ENCODE assay signal across 22 cellular contexts in the genomic region with DNA sequence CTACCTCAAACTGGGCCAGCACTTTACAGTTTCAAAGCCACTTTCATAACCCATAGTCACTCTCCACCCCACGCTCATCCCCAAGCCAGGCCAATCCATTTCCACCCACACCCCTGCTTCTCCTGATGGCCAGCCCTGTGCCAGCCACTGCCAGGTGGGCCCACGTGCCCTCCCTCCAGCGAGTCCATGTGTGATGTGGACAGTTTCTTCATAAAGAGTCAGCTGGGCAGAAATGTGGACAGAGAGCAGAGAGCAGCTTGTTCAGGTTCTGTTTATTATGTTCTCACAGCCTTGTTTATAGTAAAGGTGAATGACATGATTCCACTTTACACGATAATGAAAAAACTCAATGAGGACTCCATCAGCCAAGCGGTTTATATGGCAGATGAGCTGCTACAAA. TPM values are rescaled to one million over a fixed set of nuclear protein-coding genes. Genes with fewer than 3 reads are reported as not detected.
DNase-seq lines count a peak whose midpoint lies in the region; ATAC-seq and TF ChIP-seq lines count a peak whose summit lies in the region.
"Had no signal": no experiment of that assay in that cellular context is flagged by ENCODE, and none has a peak within 500 bp of the region (broad histone marks: within the 10 kb centered on the region; RNA-seq: fewer than 3 reads in every experiment).

No MANE protein-coding gene starts in this region.

- TF ChIP-seq CTCF in endothelial cell (IDR thresholded peaks at IDR 0.05; ENCODE audit: unreplicated experiment): no peak

- H3K4me3 Mint-ChIP-seq in endothelial cell (ENCODE audit: unreplicated experiment): no peak overlapping the region
- no peak overlapping the region for H3K4me3 Mint-ChIP-seq in stimulated activated effector memory CD8-positive, alpha-beta T cell treated with anti-CD3 and anti-CD28 coated beads, Interleukin-12 subunit alpha, Interleukin-12 subunit beta, amount 100 ng/mL, for 72 hours
- H3K4me3 Mint-ChIP-seq: CD8-positive, alpha-beta T cell had no signal

- ATAC-seq in stimulated activated effector memory CD8-positive, alpha-beta T cell treated with anti-CD3 and anti-CD28 coated beads, Interleukin-12 subunit alpha, Interleukin-12 subunit beta, amount 100 ng/mL, for 72 hours: no peak
- ATAC-seq in HG03280 (IDR thresholded peaks at IDR 0.05; ENCODE audit: unreplicated experiment): no peak
- ATAC-seq: CD8-positive, alpha-beta T cell; Panc1 had no signal

- no peaks in the 10 kb centered on the region for H3K9me3 Mint-ChIP-seq in endothelial cell (ENCODE audit: unreplicated experiment)
- no peaks in the 10 kb centered on the region for H3K9me3 Mint-ChIP-seq in stimulated activated effector memory CD8-positive, alpha-beta T cell treated with anti-CD3 and anti-CD28 coated beads, Interleukin-12 subunit alpha, Interleukin-12 subunit beta, amount 100 ng/mL, for 72 hours
- H3K9me3 Mint-ChIP-seq: CD8-positive, alpha-beta T cell had no signal

- H3K36me3 Mint-ChIP-seq in endothelial cell (ENCODE audit: low read depth, unreplicated experiment): peaks cover 7% of the 10 kb centered on the region
- no peaks in the 10 kb centered on the region for H3K36me3 Mint-ChIP-seq in stimulated activated effector memory CD8-positive, alpha-beta T cell treated with anti-CD3 and anti-CD28 coated beads, Interleukin-12 subunit alpha, Interleukin-12 subunit beta, amount 100 ng/mL, for 72 hours
- H3K36me3 Mint-ChIP-seq: CD8-positive, alpha-beta T cell had no signal

- DNase-seq in NCI-H510A treated with DMSO at 0.1 percent for 48 hours (lab: John Stamatoyannopoulos, UW) (peak; percentile 31), NCI-H510A (lab: John Stamatoyannopoulos, UW) (no peak), NCI-H1092 (lab: John Stamatoyannopoulos, UW) (peak; percentile 17), endothelial cell (ENCODE audit: low spot score) (no peak), inferior parietal cortex (ENCODE audit: extremely low spot score) (no peak)
- no peak for DNase-seq in stimulated activated effector memory CD8-positive, alpha-beta T cell treated with anti-CD3 and anti-CD28 coated beads, Interleukin-12 subunit alpha, Interleukin-12 subunit beta, amount 100 ng/mL, for 72 hours (ENCODE audit: low spot score in 2 of 2)
- DNase-seq: AML-193; C1 segment of cervical spinal cord; CD8-positive, alpha-beta T cell; H7; IMR-90; NCI-H187; NCI-H2107; NCI-H226; NCI-H526 treated with DMSO at 0.1 percent for 48 hours; SIG-M5; SK-N-SH; T-helper 2 cell had no signal

- peak overlapping the region; percentile 20 for H3K27ac Mint-ChIP-seq in endothelial cell (ENCODE audit: unreplicated experiment)
- H3K27ac Mint-ChIP-seq in stimulated activated effector memory CD8-positive, alpha-beta T cell treated with anti-CD3 and anti-CD28 coated beads, Interleukin-12 subunit alpha, Interleukin-12 subunit beta, amount 100 ng/mL, for 72 hours: peak overlapping the region; percentile 26
- H3K27ac Mint-ChIP-seq: CD8-positive, alpha-beta T cell had no signal

- no peaks in the 10 kb centered on the region for H3K4me1 Mint-ChIP-seq in endothelial cell (ENCODE audit: unreplicated experiment)
- peaks cover 6% of the 10 kb centered on the region for H3K4me1 Mint-ChIP-seq in stimulated activated effector memory CD8-positive, alpha-beta T cell treated with anti-CD3 and anti-CD28 coated beads, Interleukin-12 subunit alpha, Interleukin-12 subunit beta, amount 100 ng/mL, for 72 hours

- H3K27me3 Mint-ChIP-seq in endothelial cell (ENCODE audit: unreplicated experiment): peaks cover 4% of the 10 kb centered on the region

RNA-seq across cellular contexts. Expression of gene RGS16, which starts 37.4 kb away (rescaled TPM):
- total RNA-seq in endothelial cell (ENCODE audit: unreplicated experiment): 11.8 TPM
- total RNA-seq: HT1080 had no signal

RNA-seq across cellular contexts. Expression of gene RGS8, which starts 42.8 kb away (rescaled TPM):
- not detected for total RNA-seq in endothelial cell (ENCODE audit: unreplicated experiment)
- total RNA-seq: CD8-positive, alpha-beta T cell; Daoy; IMR-90 had no signal

RNA-seq across cellular contexts. Expression of gene RNASEL, which starts 52.5 kb away (rescaled TPM):
- 2.3 TPM for total RNA-seq in endothelial cell (ENCODE audit: unreplicated experiment)

Comparison
In these comparisons a context has a peak if more than half of its experiments do, and no peak if none do; other contexts are left out.
1. DNase-seq: peak in NCI-H510A treated with DMSO at 0.1 percent for 48 hours (single experiment) and NCI-H1092 (single experiment); none in NCI-H510A (single experiment), endothelial cell (single experiment), stimulated activated effector memory CD8-positive, alpha-beta T cell treated with anti-CD3 and anti-CD28 coated beads, Interleukin-12 subunit alpha, Interleukin-12 subunit beta, amount 100 ng/mL, for 72 hours (0 of 2) and inferior parietal cortex (single experiment).